ENCODE assay signal across 1 cellular context in the genomic region with DNA sequence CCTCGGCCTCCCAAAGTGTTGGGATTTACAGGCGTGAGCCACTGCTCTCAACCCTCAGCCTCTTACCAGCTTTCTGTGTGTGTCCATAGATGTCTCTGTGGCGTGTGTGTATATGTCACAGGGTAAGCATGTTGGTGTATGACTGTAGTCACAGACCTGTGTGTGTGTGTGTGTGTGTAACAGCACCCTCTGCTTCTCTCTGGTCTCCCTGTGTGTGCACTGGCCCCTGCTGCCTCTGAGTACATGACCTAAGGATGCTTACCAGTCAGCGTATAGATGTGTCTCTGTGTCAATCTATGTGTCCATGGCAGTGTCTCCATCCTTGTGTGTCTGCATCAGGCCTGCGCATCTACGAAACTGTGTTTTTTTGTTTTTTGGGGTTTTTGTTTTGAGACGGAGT.
TF ChIP-seq lines count a peak whose summit lies in the region.

No MANE protein-coding gene starts in this region.

TF ChIP-seq in K562, 482 proteins besides CTCF, POLR2A, EP300 and RAD21:
- TF ChIP-seq, protein P1, sequence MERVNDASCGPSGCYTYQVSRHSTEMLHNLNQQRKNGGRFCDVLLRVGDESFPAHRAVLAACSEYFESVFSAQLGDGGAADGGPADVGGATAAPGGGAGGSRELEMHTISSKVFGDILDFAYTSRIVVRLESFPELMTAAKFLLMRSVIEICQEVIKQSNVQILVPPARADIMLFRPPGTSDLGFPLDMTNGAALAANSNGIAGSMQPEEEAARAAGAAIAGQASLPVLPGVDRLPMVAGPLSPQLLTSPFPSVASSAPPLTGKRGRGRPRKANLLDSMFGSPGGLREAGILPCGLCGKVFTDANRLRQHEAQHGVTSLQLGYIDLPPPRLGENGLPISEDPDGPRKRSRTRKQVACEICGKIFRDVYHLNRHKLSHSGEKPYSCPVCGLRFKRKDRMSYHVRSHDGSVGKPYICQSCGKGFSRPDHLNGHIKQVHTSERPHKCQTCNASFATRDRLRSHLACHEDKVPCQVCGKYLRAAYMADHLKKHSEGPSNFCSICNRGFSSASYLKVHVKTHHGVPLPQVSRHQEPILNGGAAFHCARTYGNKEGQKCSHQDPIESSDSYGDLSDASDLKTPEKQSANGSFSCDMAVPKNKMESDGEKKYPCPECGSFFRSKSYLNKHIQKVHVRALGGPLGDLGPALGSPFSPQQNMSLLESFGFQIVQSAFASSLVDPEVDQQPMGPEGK (CRISPR knock-in tag; IDR thresholded peaks at IDR 0.05; ENCODE audit: borderline replicate concordance), result no peak
- TF ChIP-seq CCAR2 (IDR thresholded peaks at IDR 0.05; ENCODE audit: low read depth, low read length) (no peak), ZNF584 (CRISPR knock-in tag; IDR thresholded peaks at IDR 0.05; ENCODE audit: low read depth) (no peak), MTF1 (CRISPR knock-in tag; IDR thresholded peaks at IDR 0.05; ENCODE audit: borderline replicate concordance) (no peak), SPI1 (IDR thresholded peaks at IDR 0.05; ENCODE audit: borderline replicate concordance, low read depth, low read length) (no peak), FOXK1 (CRISPR knock-in tag; IDR thresholded peaks at IDR 0.05; ENCODE audit: borderline replicate concordance) (no peak), EWSR1 (IDR thresholded peaks at IDR 0.05; ENCODE audit: borderline replicate concordance, low read depth, partially characterized antibody) (no peak), HNRNPUL1 (IDR thresholded peaks at IDR 0.05; ENCODE audit: low read length) (no peak)
